In genomic region chr7:47654672-47655340, GRCh38 we compare ENCODE assay signal across 19 cellular contexts.
DNase-seq lines count a peak whose midpoint lies in the region; ATAC-seq, FAIRE-seq and TF ChIP-seq lines count a peak whose summit lies in the region.
"Had no signal": no experiment of that assay in that cellular context is flagged by ENCODE, and none has a peak within 500 bp of the region (broad histone marks: within the 10 kb centered on the region; RNA-seq: fewer than 3 reads in every experiment).

No MANE protein-coding gene starts in this region.

- intact Hi-C loops in dendritic cell treated with granulocyte-macrophage colony-stimulating factor and Interleukin-4, amounts not matched to agents 40 ng/mL and 50 ng/mL, for 4 days (cut with micrococcal nuclease): no loop called here
- intact Hi-C loops in kidney (cut with DNase I): no loop called here

- TF ChIP-seq EP300 in A549 (IDR thresholded peaks at IDR 0.05): no peak

- no peaks in the 10 kb centered on the region for H3K9me3 Mint-ChIP-seq in dendritic cell treated with granulocyte-macrophage colony-stimulating factor and Interleukin-4, amounts not matched to agents 40 ng/mL and 50 ng/mL, for 4 days
- no peaks in the 10 kb centered on the region for H3K9me3 Mint-ChIP-seq in neural progenitor cell
- H3K9me3 Mint-ChIP-seq in activated CD4-positive, alpha-beta memory T cell treated with anti-CD3 and anti-CD28 coated beads, Interleukin-2, amount 10 ng/mL, durations not matched to agents 7 days and 5 days: no peaks in the 10 kb centered on the region
- H3K9me3 Mint-ChIP-seq: stimulated activated naive CD8-positive, alpha-beta T cell treated with anti-CD3 and anti-CD28 coated beads, Interleukin-15, amount 100 ng/mL, for 72 hours; T-helper 2 cell treated with Interferon-gamma antibody and Interleukin-4, amounts not matched to agents 5 μg/mL and 100 μg/mL, for 36 hours had no signal

- no peaks in the 10 kb centered on the region for H3K36me3 Mint-ChIP-seq in dendritic cell treated with granulocyte-macrophage colony-stimulating factor and Interleukin-4, amounts not matched to agents 40 ng/mL and 50 ng/mL, for 4 days (ENCODE audit: low read depth)
- no peaks in the 10 kb centered on the region for H3K36me3 Mint-ChIP-seq in neural progenitor cell
- H3K36me3 Mint-ChIP-seq in activated CD4-positive, alpha-beta memory T cell treated with anti-CD3 and anti-CD28 coated beads, Interleukin-2, amount 10 ng/mL, durations not matched to agents 7 days and 5 days (ENCODE audit: low read depth): no peaks in the 10 kb centered on the region

- no peaks in the 10 kb centered on the region for H3F3A ChIP-seq in neural progenitor cell (ENCODE audit: low read depth)

- H3K4me3 ChIP-seq in A549: no peak overlapping the region
- H3K4me3 ChIP-seq in HUES48 (ENCODE audit: low read depth, low read length): no peak overlapping the region
- H3K4me3 ChIP-seq in neural progenitor cell: no peak overlapping the region
- no peak overlapping the region for H3K4me3 ChIP-seq in kidney (ENCODE audit: low read length in 2 of 2)
- H3K4me3 ChIP-seq: cardiac muscle cell, gastroesophageal sphincter, skin epidermis had no signal

- POLR2A ChIA-PET in A549 (lab: Yijun Ruan, JAX): no interaction called here
- POLR2A ChIA-PET in activated CD4-positive, alpha-beta memory T cell treated with anti-CD3 and anti-CD28 coated beads, Interleukin-2, amount 10 ng/mL, durations not matched to agents 7 days and 5 days (lab: Charles Lee): no interaction called here

- no peaks in the 10 kb centered on the region for H3K79me2 ChIP-seq in neural progenitor cell (ENCODE audit: low read depth)

- TF ChIP-seq CTCF in A549 (IDR thresholded peaks at IDR 0.05) (no peak), neural progenitor cell (IDR thresholded peaks at IDR 0.05) (no peak), kidney (IDR thresholded peaks at IDR 0.05; ENCODE audit: borderline replicate concordance, extremely low read depth, insufficient read depth) (no peak)

- H3K27me3 Mint-ChIP-seq in dendritic cell treated with granulocyte-macrophage colony-stimulating factor and Interleukin-4, amounts not matched to agents 40 ng/mL and 50 ng/mL, for 4 days: peaks cover 5% of the 10 kb centered on the region
- peaks cover 7% of the 10 kb centered on the region for H3K27me3 Mint-ChIP-seq in neural progenitor cell (ENCODE audit: insufficient read depth, low read depth)
- no peaks in the 10 kb centered on the region for H3K27me3 Mint-ChIP-seq in activated CD4-positive, alpha-beta memory T cell treated with anti-CD3 and anti-CD28 coated beads, Interleukin-2, amount 10 ng/mL, durations not matched to agents 7 days and 5 days
- H3K27me3 Mint-ChIP-seq: stimulated activated naive CD8-positive, alpha-beta T cell treated with anti-CD3 and anti-CD28 coated beads, Interleukin-15, amount 100 ng/mL, for 72 hours had no signal

- H3K4me3 Mint-ChIP-seq in dendritic cell treated with granulocyte-macrophage colony-stimulating factor and Interleukin-4, amounts not matched to agents 40 ng/mL and 50 ng/mL, for 4 days: no peak overlapping the region
- no peak overlapping the region for H3K4me3 Mint-ChIP-seq in neural progenitor cell
- H3K4me3 Mint-ChIP-seq in activated CD4-positive, alpha-beta memory T cell treated with anti-CD3 and anti-CD28 coated beads, Interleukin-2, amount 10 ng/mL, durations not matched to agents 7 days and 5 days: no peak overlapping the region
- H3K4me3 Mint-ChIP-seq: stimulated activated naive CD8-positive, alpha-beta T cell treated with anti-CD3 and anti-CD28 coated beads, Interleukin-15, amount 100 ng/mL, for 72 hours; T-helper 2 cell treated with Interferon-gamma antibody and Interleukin-4, amounts not matched to agents 5 μg/mL and 100 μg/mL, for 36 hours had no signal

- no peaks in the 10 kb centered on the region for H3K9me3 ChIP-seq in A549
- no peaks in the 10 kb centered on the region for H3K9me3 ChIP-seq in HUES48 (ENCODE audit: control insufficient read depth, insufficient read depth, low read length)
- H3K9me3 ChIP-seq in neural progenitor cell (ENCODE audit: low read depth): no peaks in the 10 kb centered on the region
- H3K9me3 ChIP-seq in kidney (ENCODE audit: control insufficient read depth in 1 of 2, low read length in 2 of 2): no peaks in the 10 kb centered on the region
- H3K9me3 ChIP-seq: gastroesophageal sphincter had no signal

- peak overlapping the region; percentile 33 for H3K27ac Mint-ChIP-seq in dendritic cell treated with granulocyte-macrophage colony-stimulating factor and Interleukin-4, amounts not matched to agents 40 ng/mL and 50 ng/mL, for 4 days
- H3K27ac Mint-ChIP-seq in neural progenitor cell: no peak overlapping the region
- no peak overlapping the region for H3K27ac Mint-ChIP-seq in activated CD4-positive, alpha-beta memory T cell treated with anti-CD3 and anti-CD28 coated beads, Interleukin-2, amount 10 ng/mL, durations not matched to agents 7 days and 5 days

- no peak for TF ChIP-seq POLR2A in A549 (IDR thresholded peaks at IDR 0.05; ENCODE audit: low read length)

- H3K9ac ChIP-seq in HUES48 (ENCODE audit: low read depth, low read length): no peak overlapping the region
- no peak overlapping the region for H3K9ac ChIP-seq in neural progenitor cell
- H3K9ac ChIP-seq in kidney (ENCODE audit: low read length in 2 of 2): no peak overlapping the region

- no peaks in the 10 kb centered on the region for H3K36me3 ChIP-seq in HUES48 (ENCODE audit: control insufficient read depth, insufficient read depth, low read length)
- H3K36me3 ChIP-seq in neural progenitor cell: no peaks in the 10 kb centered on the region
- H3K36me3 ChIP-seq in kidney (ENCODE audit: control insufficient read depth in 1 of 2, insufficient read depth in 2 of 2, low read length in 2 of 2): no peaks in the 10 kb centered on the region
- H3K36me3 ChIP-seq: cardiac muscle cell, gastroesophageal sphincter had no signal

- H3K27me3 ChIP-seq in HUES48 (ENCODE audit: control insufficient read depth, insufficient read depth, low read length): no peaks in the 10 kb centered on the region
- no peaks in the 10 kb centered on the region for H3K27me3 ChIP-seq in neural progenitor cell
- H3K27me3 ChIP-seq: cardiac muscle cell, gastroesophageal sphincter had no signal

- H3K27ac ChIP-seq in A549 (peak overlapping the region; percentile 91 to 96), HUES48 (ENCODE audit: low read depth, low read length) (peak overlapping the region; percentile 31), neural progenitor cell (no peak overlapping the region), kidney (ENCODE audit: low read depth in 2 of 2, low read length in 2 of 2) (no peak overlapping the region)
- H3K27ac ChIP-seq: cardiac muscle cell, gastroesophageal sphincter had no signal

- H2AFZ ChIP-seq in neural progenitor cell (replicated peaks): peak overlapping the region; percentile 22

- DNase-seq in A549 (ENCODE audit: low read depth in 1 of 2, low spot score in 1 of 2) (no peak), neural progenitor cell (ENCODE audit: low spot score) (peak; percentile 53), kidney (no peak), dedifferentiated amniotic fluid mesenchymal stem cell (ENCODE audit: extremely low spot score) (no peak)
- DNase-seq in activated CD4-positive, alpha-beta memory T cell treated with anti-CD3 and anti-CD28 coated beads, Interleukin-2, amount 10 ng/mL, durations not matched to agents 7 days and 5 days: no peak
- DNase-seq: activated CD4-positive, alpha-beta T cell treated with anti-CD3 and anti-CD28 coated beads for 4 hours; activated naive CD4-positive, alpha-beta T cell treated with anti-CD3 and anti-CD28 coated beads, Interleukin-2, amount 50 U/mL, for 16 hours; GF-D8; NCI-H1092 treated with DMSO at 0.1 percent for 48 hours; stimulated activated naive CD8-positive, alpha-beta T cell treated with anti-CD3 and anti-CD28 coated beads, Interleukin-15, amount 100 ng/mL, for 72 hours had no signal

- FAIRE-seq in A549 (lab: Jason Lieb, UNC): no peak
- FAIRE-seq in kidney (lab: Jason Lieb, UNC): no peak
- FAIRE-seq: A204.1 had no signal

- CTCF ChIA-PET in A549 (lab: Yijun Ruan, JAX): interaction anchor here (0.6 to 1.9 kb wide), 6 partner anchors 10 to 203 kb away, joined by 3 to 6 read pairs (median 4); no protein-coding TSS in a partner anchor
- CTCF ChIA-PET in activated CD4-positive, alpha-beta memory T cell treated with anti-CD3 and anti-CD28 coated beads, Interleukin-2, amount 10 ng/mL, durations not matched to agents 7 days and 5 days (lab: Charles Lee): no interaction called here

- no peak for ATAC-seq in A549
- no peak for ATAC-seq in esophagus mucosa
- ATAC-seq: gastroesophageal sphincter; Right ventricle myocardium inferior; stimulated activated naive CD8-positive, alpha-beta T cell treated with anti-CD3 and anti-CD28 coated beads, Interleukin-15, amount 100 ng/mL, for 72 hours had no signal

- H3K4me2 ChIP-seq in A549: peak overlapping the region; percentile 60
- H3K4me2 ChIP-seq in neural progenitor cell: no peak overlapping the region

- no peak for TF ChIP-seq RAD21 in A549 (conservative IDR thresholded peaks at IDR 0.05 in 1 of 2, IDR thresholded peaks at IDR 0.05 in 1 of 2)

- peaks cover 22% of the 10 kb centered on the region for H3K4me1 Mint-ChIP-seq in dendritic cell treated with granulocyte-macrophage colony-stimulating factor and Interleukin-4, amounts not matched to agents 40 ng/mL and 50 ng/mL, for 4 days (ENCODE audit: low read depth)
- peaks cover 21% of the 10 kb centered on the region for H3K4me1 Mint-ChIP-seq in neural progenitor cell
- H3K4me1 Mint-ChIP-seq in activated CD4-positive, alpha-beta memory T cell treated with anti-CD3 and anti-CD28 coated beads, Interleukin-2, amount 10 ng/mL, durations not matched to agents 7 days and 5 days: no peaks in the 10 kb centered on the region
- H3K4me1 Mint-ChIP-seq: stimulated activated naive CD8-positive, alpha-beta T cell treated with anti-CD3 and anti-CD28 coated beads, Interleukin-15, amount 100 ng/mL, for 72 hours had no signal

- H4K20me1 ChIP-seq in neural progenitor cell (ENCODE audit: low read depth): no peaks in the 10 kb centered on the region

- H3K4me1 ChIP-seq in A549 (peaks cover 66% of the 10 kb centered on the region), HUES48 (ENCODE audit: control insufficient read depth, insufficient read depth, low read length) (peaks cover 10% of the 10 kb centered on the region), neural progenitor cell (peaks cover 17% of the 10 kb centered on the region), kidney (ENCODE audit: control insufficient read depth in 1 of 2, insufficient read depth in 1 of 2, low read depth in 1 of 2, low read length in 2 of 2) (peaks cover 2 to 9% of the 10 kb centered on the region in 2 donors)

- WGBS in A549 (ENCODE audit: missing lambda C conversion rate): 89% methylated on average over 15 of the region's 16 CpGs

TF ChIP-seq in A549, 52 proteins besides CTCF, POLR2A, EP300 and RAD21:
- no peak for TF ChIP-seq KDM5A (IDR thresholded peaks at IDR 0.05)
- TF ChIP-seq MYC (IDR thresholded peaks at IDR 0.05; ENCODE audit: borderline replicate concordance, low read length): no peak
- no peak for TF ChIP-seq HES2 (IDR thresholded peaks at IDR 0.05)
- no peak for TF ChIP-seq NFE2L2 (conservative IDR thresholded peaks at IDR 0.05; ENCODE audit: low read length)

Comparison
In these comparisons a context has a peak if more than half of its experiments do, and no peak if none do; other contexts are left out.
1. H3K27ac ChIP-seq: peak in A549 (2 of 2) and HUES48 (single experiment); none in neural progenitor cell (single experiment) and kidney (0 of 2).